Comparison of ENCODE assay signal across 10 cellular contexts in the genomic region with DNA sequence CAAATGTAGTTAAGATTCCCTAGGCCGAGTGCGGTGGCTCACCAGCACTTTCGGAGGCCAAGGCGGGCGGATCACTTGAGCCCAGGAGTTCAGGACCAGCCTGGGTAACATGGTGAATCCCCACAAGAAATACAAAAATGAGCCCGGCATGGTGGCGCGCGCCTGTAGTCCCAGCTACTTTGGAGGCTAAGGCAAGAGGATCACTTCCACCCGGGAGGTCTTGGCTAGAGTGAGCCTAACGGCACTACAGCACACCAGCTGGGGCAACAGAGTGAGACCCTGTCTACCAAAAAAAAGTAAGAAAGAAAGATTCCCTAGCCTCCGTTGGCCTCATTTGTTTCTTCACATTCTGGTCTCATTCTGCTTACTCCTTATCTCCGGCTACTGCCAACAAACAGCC. TPM values are rescaled to one million over a fixed set of nuclear protein-coding genes. Genes with fewer than 3 reads are reported as not detected.
DNase-seq lines count a peak whose midpoint lies in the region; ATAC-seq and TF ChIP-seq lines count a peak whose summit lies in the region.
"Had no signal": no experiment of that assay in that cellular context is flagged by ENCODE, and none has a peak within 500 bp of the region (broad histone marks: within the 10 kb centered on the region; RNA-seq: fewer than 3 reads in every experiment).

No MANE protein-coding gene starts in this region.

- CTCF ChIA-PET in AG04449 (lab: Yijun Ruan, JAX), result interaction anchor here (1.0 to 3.3 kb wide), 3 partner anchors 8 to 14 kb away, joined by 3 to 27 read pairs (median 4); no protein-coding TSS in a partner anchor
- CTCF ChIA-PET in HCT116 (lab: Charles Lee), result interaction anchor here (2.8 kb wide), 1 partner anchor 12 kb away, joined by 23 read pairs; no protein-coding TSS in a partner anchor

- no peaks in the 10 kb centered on the region for H3K27me3 ChIP-seq in HCT116 (ENCODE audit: insufficient read depth, low read length)
- no peaks in the 10 kb centered on the region for H3K27me3 ChIP-seq in kidney epithelial cell (ENCODE audit: control insufficient read depth, insufficient read depth, low read length)
- H3K27me3 ChIP-seq: adrenal gland had no signal

- no peak overlapping the region for H3K27ac Mint-ChIP-seq in activated naive CD8-positive, alpha-beta T cell treated with anti-CD3 and anti-CD28 coated beads for 36 hours

- DNase-seq in AG04449 (ENCODE audit: low read depth, low spot score) (no peak), HCT116 (ENCODE audit: low read depth, low spot score) (no peak), kidney epithelial cell (ENCODE audit: low read depth) (no peak), mucosa of gallbladder (ENCODE audit: low spot score) (no peak), NCI-H1436 (lab: John Stamatoyannopoulos, UW) (no peak)
- DNase-seq in activated naive CD8-positive, alpha-beta T cell treated with anti-CD3 and anti-CD28 coated beads for 36 hours, result no peak
- no peak for DNase-seq in stimulated activated CD4-positive, alpha-beta T cell treated with anti-CD3 and anti-CD28 coated beads, Interleukin-4, amount 100 ng/mL, for 1 hour
- DNase-seq: adrenal gland, DMS79 had no signal

- H3K9me3 ChIP-seq in HCT116 (ENCODE audit: control insufficient read depth in 1 of 2, insufficient read depth in 1 of 2, low read depth in 1 of 2, low read length in 2 of 2), result no peaks in the 10 kb centered on the region
- H3K9me3 ChIP-seq: adrenal gland had no signal

- H3K27ac ChIP-seq in HCT116 (ENCODE audit: low read depth, low read length), result no peak overlapping the region; the same call in 1 of the 2 replicates
- H3K27ac ChIP-seq: adrenal gland had no signal

- no TSS peak for BruUV-seq in HCT116 (replicated peaks; lab: Mats Ljungman, UMichigan)

- H3K79me2 ChIP-seq in HCT116 (ENCODE audit: insufficient read depth, low read length), result peaks cover 97% of the 10 kb centered on the region

- H4K20me1 ChIP-seq in HCT116 (ENCODE audit: insufficient read depth), result 0 out of 2 replicates have a peak, but pooled peaks cover 5% of the 10 kb centered on the region

- TF ChIP-seq RAD21 in HCT116 (IDR thresholded peaks at IDR 0.05; ENCODE audit: low read depth), result no peak

- no peaks in the 10 kb centered on the region for H3K27me3 Mint-ChIP-seq in activated naive CD8-positive, alpha-beta T cell treated with anti-CD3 and anti-CD28 coated beads for 36 hours

- TF ChIP-seq POLR2A in HCT116 (IDR thresholded peaks at IDR 0.05; ENCODE audit: borderline replicate concordance, extremely low read depth, insufficient read depth, insufficient read length), result no peak

- H3K9ac ChIP-seq in HCT116 (ENCODE audit: low read length), result peak overlapping the region; percentile 86

- H3K36me3 ChIP-seq in HCT116 (ENCODE audit: control insufficient read depth in 1 of 2, insufficient read depth in 2 of 2, low read length in 2 of 2), result peaks cover 17% of the 10 kb centered on the region in 2 experiments
- H3K36me3 ChIP-seq in kidney epithelial cell (ENCODE audit: control insufficient read depth, insufficient read depth, low read length), result peaks cover 2% of the 10 kb centered on the region

- no peak for ATAC-seq in HCT116
- no peak for ATAC-seq in GM21447 (IDR thresholded peaks at IDR 0.05; ENCODE audit: unreplicated experiment)

- peaks cover 7 to 18% of the 10 kb centered on the region in 2 experiments for H3K4me1 ChIP-seq in HCT116 (ENCODE audit: control insufficient read depth in 1 of 2, insufficient read depth in 2 of 2, low read length in 2 of 2)

- peak overlapping the region; percentile 91 for H3K4me2 ChIP-seq in HCT116 (ENCODE audit: low read length)

- TF ChIP-seq CTCF in AG04449 (IDR thresholded peaks at IDR 0.05; ENCODE audit: insufficient read depth, low read length, missing control alignments) (no peak), HCT116 (IDR thresholded peaks at IDR 0.05 in 2 of 3, conservative IDR thresholded peaks at IDR 0.05 in 1 of 3; ENCODE audit: borderline replicate concordance in 1 of 3, insufficient read depth in 1 of 3, low read depth in 2 of 3, low read length in 2 of 3) (no peak), kidney epithelial cell (IDR thresholded peaks at IDR 0.05; ENCODE audit: insufficient read depth, low read length, poor library complexity, severe bottlenecking) (no peak)

- H3K9me2 ChIP-seq in HCT116 (ENCODE audit: insufficient read depth), result no peaks in the 10 kb centered on the region

- peaks cover 38% of the 10 kb centered on the region for H3K4me1 Mint-ChIP-seq in activated naive CD8-positive, alpha-beta T cell treated with anti-CD3 and anti-CD28 coated beads for 36 hours

- POLR2A ChIA-PET in AG04449 (lab: Yijun Ruan, JAX), result no interaction called here
- POLR2A ChIA-PET in HCT116 (lab: Charles Lee), result no interaction called here

- H3K9me3 Mint-ChIP-seq in activated naive CD8-positive, alpha-beta T cell treated with anti-CD3 and anti-CD28 coated beads for 36 hours, result no peaks in the 10 kb centered on the region

- peak overlapping the region; percentile 90 for H3K4me3 ChIP-seq in AG04449 (ENCODE audit: low read depth, low read length)
- H3K4me3 ChIP-seq in HCT116 (replicated peaks in 1 of 2; ENCODE audit: low read depth in 1 of 2, low read length in 2 of 2), result peak overlapping the region; percentile 80 to 99
- H3K4me3 ChIP-seq in kidney epithelial cell (ENCODE audit: low read depth, low read length), result peak overlapping the region; percentile 5

- intact Hi-C loops in HCT116 (cut with micrococcal nuclease), result no loop called here

- no peak overlapping the region for H2AFZ ChIP-seq in HCT116 (ENCODE audit: low read depth, low read length, poor library complexity, severe bottlenecking)

- peaks cover 19% of the 10 kb centered on the region for H3K36me3 Mint-ChIP-seq in activated naive CD8-positive, alpha-beta T cell treated with anti-CD3 and anti-CD28 coated beads for 36 hours

- RAD21 ChIA-PET in HCT116 (lab: Charles Lee; ENCODE audit: low non-redundant PET in 1 of 2, low total read pairs in 2 of 2, uncharacterized antibody in 2 of 2, unreplicated experiment in 2 of 2), result no interaction called here

- peak overlapping the region; percentile 96 for H3K4me3 Mint-ChIP-seq in activated naive CD8-positive, alpha-beta T cell treated with anti-CD3 and anti-CD28 coated beads for 36 hours

TF ChIP-seq in HCT116, 20 proteins besides CTCF, POLR2A, EP300 and RAD21 (continues in another document):
- TF ChIP-seq, protein P1, sequence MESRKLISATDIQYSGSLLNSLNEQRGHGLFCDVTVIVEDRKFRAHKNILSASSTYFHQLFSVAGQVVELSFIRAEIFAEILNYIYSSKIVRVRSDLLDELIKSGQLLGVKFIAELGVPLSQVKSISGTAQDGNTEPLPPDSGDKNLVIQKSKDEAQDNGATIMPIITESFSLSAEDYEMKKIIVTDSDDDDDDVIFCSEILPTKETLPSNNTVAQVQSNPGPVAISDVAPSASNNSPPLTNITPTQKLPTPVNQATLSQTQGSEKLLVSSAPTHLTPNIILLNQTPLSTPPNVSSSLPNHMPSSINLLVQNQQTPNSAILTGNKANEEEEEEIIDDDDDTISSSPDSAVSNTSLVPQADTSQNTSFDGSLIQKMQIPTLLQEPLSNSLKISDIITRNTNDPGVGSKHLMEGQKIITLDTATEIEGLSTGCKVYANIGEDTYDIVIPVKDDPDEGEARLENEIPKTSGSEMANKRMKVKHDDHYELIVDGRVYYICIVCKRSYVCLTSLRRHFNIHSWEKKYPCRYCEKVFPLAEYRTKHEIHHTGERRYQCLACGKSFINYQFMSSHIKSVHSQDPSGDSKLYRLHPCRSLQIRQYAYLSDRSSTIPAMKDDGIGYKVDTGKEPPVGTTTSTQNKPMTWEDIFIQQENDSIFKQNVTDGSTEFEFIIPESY (IDR thresholded peaks at IDR 0.05; ENCODE audit: extremely low read depth, insufficient replicate concordance, low read length), result no peak
- TF ChIP-seq YY1 (IDR thresholded peaks at IDR 0.05; ENCODE audit: extremely low read depth, insufficient replicate concordance, low read depth, low read length) (no peak), SIN3A (IDR thresholded peaks at IDR 0.05; ENCODE audit: low read depth) (no peak), SP1 (IDR thresholded peaks at IDR 0.05; ENCODE audit: low read depth) (no peak), CEBPB (IDR thresholded peaks at IDR 0.05; ENCODE audit: low read depth) (no peak)
- TF ChIP-seq, protein P2, sequence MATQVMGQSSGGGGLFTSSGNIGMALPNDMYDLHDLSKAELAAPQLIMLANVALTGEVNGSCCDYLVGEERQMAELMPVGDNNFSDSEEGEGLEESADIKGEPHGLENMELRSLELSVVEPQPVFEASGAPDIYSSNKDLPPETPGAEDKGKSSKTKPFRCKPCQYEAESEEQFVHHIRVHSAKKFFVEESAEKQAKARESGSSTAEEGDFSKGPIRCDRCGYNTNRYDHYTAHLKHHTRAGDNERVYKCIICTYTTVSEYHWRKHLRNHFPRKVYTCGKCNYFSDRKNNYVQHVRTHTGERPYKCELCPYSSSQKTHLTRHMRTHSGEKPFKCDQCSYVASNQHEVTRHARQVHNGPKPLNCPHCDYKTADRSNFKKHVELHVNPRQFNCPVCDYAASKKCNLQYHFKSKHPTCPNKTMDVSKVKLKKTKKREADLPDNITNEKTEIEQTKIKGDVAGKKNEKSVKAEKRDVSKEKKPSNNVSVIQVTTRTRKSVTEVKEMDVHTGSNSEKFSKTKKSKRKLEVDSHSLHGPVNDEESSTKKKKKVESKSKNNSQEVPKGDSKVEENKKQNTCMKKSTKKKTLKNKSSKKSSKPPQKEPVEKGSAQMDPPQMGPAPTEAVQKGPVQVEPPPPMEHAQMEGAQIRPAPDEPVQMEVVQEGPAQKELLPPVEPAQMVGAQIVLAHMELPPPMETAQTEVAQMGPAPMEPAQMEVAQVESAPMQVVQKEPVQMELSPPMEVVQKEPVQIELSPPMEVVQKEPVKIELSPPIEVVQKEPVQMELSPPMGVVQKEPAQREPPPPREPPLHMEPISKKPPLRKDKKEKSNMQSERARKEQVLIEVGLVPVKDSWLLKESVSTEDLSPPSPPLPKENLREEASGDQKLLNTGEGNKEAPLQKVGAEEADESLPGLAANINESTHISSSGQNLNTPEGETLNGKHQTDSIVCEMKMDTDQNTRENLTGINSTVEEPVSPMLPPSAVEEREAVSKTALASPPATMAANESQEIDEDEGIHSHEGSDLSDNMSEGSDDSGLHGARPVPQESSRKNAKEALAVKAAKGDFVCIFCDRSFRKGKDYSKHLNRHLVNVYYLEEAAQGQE (IDR thresholded peaks at IDR 0.05; ENCODE audit: low read depth), result no peak
- TF ChIP-seq, protein P3, sequence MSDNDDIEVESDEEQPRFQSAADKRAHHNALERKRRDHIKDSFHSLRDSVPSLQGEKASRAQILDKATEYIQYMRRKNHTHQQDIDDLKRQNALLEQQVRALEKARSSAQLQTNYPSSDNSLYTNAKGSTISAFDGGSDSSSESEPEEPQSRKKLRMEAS (IDR thresholded peaks at IDR 0.05), result no peak

RNA-seq across cellular contexts. Expression of a gene that starts 1.2 kb away (rescaled TPM):
- total RNA-seq in HCT116 (2021; ENCODE audit: unreplicated experiment), result 25.4 TPM
- polyA plus RNA-seq in HCT116 (2012), result 8.4 and 13.4 TPM in 2 replicates
- total RNA-seq in activated naive CD8-positive, alpha-beta T cell treated with anti-CD3 and anti-CD28 coated beads for 36 hours, result 10 to 100 TPM; 26.8 to 29.2 TPM
- 11.1 and 12.9 TPM in 2 replicates for total RNA-seq in kidney epithelial cell
- total RNA-seq in mucosa of gallbladder, result 11.6 TPM

RNA-seq across cellular contexts. Expression of a gene that starts 1.3 kb away (rescaled TPM):
- total RNA-seq in HCT116 (2021; ENCODE audit: unreplicated experiment) (30.8 TPM), kidney epithelial cell (17.5 and 46.8 TPM in 2 replicates), mucosa of gallbladder (22.9 TPM)
- 12.1 and 13.7 TPM in 2 replicates for polyA plus RNA-seq in HCT116 (2012)
- total RNA-seq in activated naive CD8-positive, alpha-beta T cell treated with anti-CD3 and anti-CD28 coated beads for 36 hours, result 10 to 100 TPM; 31.5 to 31.9 TPM

Comparison
In these comparisons a context has a peak if more than half of its experiments do, and no peak if none do; other contexts are left out.
1. H3K4me3 ChIP-seq: peak in every context shown above with its lines; median percentile 90 in AG04449; 90 in HCT116; 5 in kidney epithelial cell.